In genomic region chr13:42378383-42378780, GRCh38 we compare ENCODE assay signal across 9 cellular contexts.
A peak's percentile ranks its signal among the peaks of the same experiment; 100 is the strongest.
DNase-seq lines count a peak whose midpoint lies in the region; ATAC-seq and TF ChIP-seq lines count a peak whose summit lies in the region.
"Had no signal": no experiment of that assay in that cellular context is flagged by ENCODE, and none has a peak within 500 bp of the region (broad histone marks: within the 10 kb centered on the region; RNA-seq: fewer than 3 reads in every experiment).

No MANE protein-coding gene starts in this region.

- peaks cover 5% of the 10 kb centered on the region for H3K9me3 Mint-ChIP-seq in activated naive CD8-positive, alpha-beta T cell treated with anti-CD3 and anti-CD28 coated beads, Interleukin-2, amount 10 ng/mL, durations not matched to agents 7 days and 5 days
- peaks cover 14% of the 10 kb centered on the region for H3K9me3 Mint-ChIP-seq in endodermal cell
- H3K9me3 Mint-ChIP-seq in Calu3 (ENCODE audit: low read depth, unreplicated experiment) = no peaks in the 10 kb centered on the region
- H3K9me3 Mint-ChIP-seq in mesothelial cell of epicardium = peaks cover 10% of the 10 kb centered on the region

- H3K27me3 Mint-ChIP-seq in activated naive CD8-positive, alpha-beta T cell treated with anti-CD3 and anti-CD28 coated beads, Interleukin-2, amount 10 ng/mL, durations not matched to agents 7 days and 5 days = no peaks in the 10 kb centered on the region
- H3K27me3 Mint-ChIP-seq in endodermal cell (ENCODE audit: insufficient read depth) (no peaks in the 10 kb centered on the region), Calu3 (ENCODE audit: unreplicated experiment) (no peaks in the 10 kb centered on the region), mesothelial cell of epicardium (ENCODE audit: low read depth) (peaks cover 23% of the 10 kb centered on the region)

- H3K36me3 ChIP-seq in endodermal cell (ENCODE audit: control insufficient read depth, insufficient read depth, low read length) = no peaks in the 10 kb centered on the region
- H3K36me3 ChIP-seq: uterus had no signal

- H3K9me3 ChIP-seq in endodermal cell (ENCODE audit: control insufficient read depth, low read length) = no peaks in the 10 kb centered on the region
- H3K9me3 ChIP-seq: uterus had no signal

- 83 to 86% methylated on average over 1 to 3 of the region's 3 CpGs for WGBS in endodermal cell (ENCODE audit: insufficient coverage in 1 of 2, insufficient read length in 1 of 2), 2 experiments

- intact Hi-C loops in Calu3 (cut with micrococcal nuclease; ENCODE audit: unreplicated experiment) = no loop called here

- H3K4me1 ChIP-seq in endodermal cell (ENCODE audit: control insufficient read depth, insufficient read depth, low read length) = no peaks in the 10 kb centered on the region
- H3K4me1 ChIP-seq: uterus had no signal

- peak overlapping the region; percentile 57 for H3K4me3 Mint-ChIP-seq in activated naive CD8-positive, alpha-beta T cell treated with anti-CD3 and anti-CD28 coated beads, Interleukin-2, amount 10 ng/mL, durations not matched to agents 7 days and 5 days
- H3K4me3 Mint-ChIP-seq in endodermal cell (no peak overlapping the region), Calu3 (ENCODE audit: low read depth, unreplicated experiment) (no peak overlapping the region), mesothelial cell of epicardium (no peak overlapping the region)

- H3K9ac ChIP-seq in endodermal cell (ENCODE audit: extremely low read depth, low read length, poor library complexity, severe bottlenecking) = no peak overlapping the region

- TF ChIP-seq CTCF in GM12864 (IDR thresholded peaks at IDR 0.05; ENCODE audit: low read depth, low read length, missing control alignments) (no peak), endodermal cell (conservative IDR thresholded peaks at IDR 0.05) (no peak), Calu3 (IDR thresholded peaks at IDR 0.05; ENCODE audit: unreplicated experiment) (no peak), mesothelial cell of epicardium (IDR thresholded peaks at IDR 0.05; ENCODE audit: unreplicated experiment) (no peak)

- no TSS peak for BruUV-seq in Calu3 (replicated peaks; lab: Mats Ljungman, UMichigan)

- no peaks in the 10 kb centered on the region for H3K27me3 ChIP-seq in endodermal cell (ENCODE audit: control insufficient read depth, insufficient read depth, low read length, poor library complexity, severe bottlenecking)
- H3K27me3 ChIP-seq: uterus had no signal

- POLR2A ChIA-PET in activated naive CD8-positive, alpha-beta T cell treated with anti-CD3 and anti-CD28 coated beads, Interleukin-2, amount 10 ng/mL, durations not matched to agents 7 days and 5 days (lab: Charles Lee) = interaction anchor here (0.8 to 2.6 kb wide), 6 partner anchors 10 to 614 kb away, joined by 3 to 15 read pairs (median 12); partner anchors contain the start of genes AKAP11 and EPSTI1

- CTCF ChIA-PET in Calu3 (lab: Charles Lee) = no interaction called here

- no peak overlapping the region; the same call in 1 of the 2 replicates for H3K4me3 ChIP-seq in GM12864 (ENCODE audit: low read depth, low read length)
- H3K4me3 ChIP-seq in endodermal cell (ENCODE audit: low read length) = no peak overlapping the region
- H3K4me3 ChIP-seq: uterus had no signal

- peaks cover 5% of the 10 kb centered on the region for H3K36me3 Mint-ChIP-seq in activated naive CD8-positive, alpha-beta T cell treated with anti-CD3 and anti-CD28 coated beads, Interleukin-2, amount 10 ng/mL, durations not matched to agents 7 days and 5 days
- no peaks in the 10 kb centered on the region for H3K36me3 Mint-ChIP-seq in endodermal cell (ENCODE audit: low read depth)
- H3K36me3 Mint-ChIP-seq in Calu3 (ENCODE audit: insufficient read depth, unreplicated experiment) = no peaks in the 10 kb centered on the region
- no peaks in the 10 kb centered on the region for H3K36me3 Mint-ChIP-seq in mesothelial cell of epicardium

- DNase-seq in GM12864 (ENCODE audit: low read depth) (peak; percentile 71), endodermal cell (no peak), Calu3 (no peak), mesothelial cell of epicardium (ENCODE audit: low spot score in 2 of 2, unreplicated experiment in 2 of 2) (no peak), GM03348 (ENCODE audit: low spot score) (no peak)
- DNase-seq in activated naive CD8-positive, alpha-beta T cell treated with anti-CD3 and anti-CD28 coated beads, Interleukin-2, amount 10 ng/mL, durations not matched to agents 7 days and 5 days = no peak
- DNase-seq: uterus had no signal

- H3K4me1 Mint-ChIP-seq in activated naive CD8-positive, alpha-beta T cell treated with anti-CD3 and anti-CD28 coated beads, Interleukin-2, amount 10 ng/mL, durations not matched to agents 7 days and 5 days = peaks cover 46% of the 10 kb centered on the region
- H3K4me1 Mint-ChIP-seq in endodermal cell (no peaks in the 10 kb centered on the region), Calu3 (ENCODE audit: low read depth, unreplicated experiment) (no peaks in the 10 kb centered on the region), mesothelial cell of epicardium (no peaks in the 10 kb centered on the region)

- ATAC-seq in GM19463 (IDR thresholded peaks at IDR 0.05; ENCODE audit: unreplicated experiment) = peak; percentile 35
- peak; percentile 36 for ATAC-seq in HG03196 (IDR thresholded peaks at IDR 0.05; ENCODE audit: unreplicated experiment)
- ATAC-seq in activated naive CD8-positive, alpha-beta T cell treated with anti-CD3 and anti-CD28 coated beads, Interleukin-2, amount 10 ng/mL, durations not matched to agents 7 days and 5 days (ENCODE audit: low read depth) = peak; percentile 7

- no peak overlapping the region for H3K27ac ChIP-seq in endodermal cell (ENCODE audit: low read depth, low read length)
- H3K27ac ChIP-seq: uterus had no signal

- peak overlapping the region; percentile 89 for H3K27ac Mint-ChIP-seq in activated naive CD8-positive, alpha-beta T cell treated with anti-CD3 and anti-CD28 coated beads, Interleukin-2, amount 10 ng/mL, durations not matched to agents 7 days and 5 days
- H3K27ac Mint-ChIP-seq in endodermal cell = no peak overlapping the region
- no peak overlapping the region for H3K27ac Mint-ChIP-seq in Calu3 (ENCODE audit: unreplicated experiment)
- no peak overlapping the region for H3K27ac Mint-ChIP-seq in mesothelial cell of epicardium
